In genomic region chr12:6667559-6668210, GRCh38 we compare ENCODE assay signal across 12 cellular contexts. TPM values are rescaled to one million over a fixed set of nuclear protein-coding genes. Genes with fewer than 3 reads are reported as not detected.
A peak's percentile ranks its signal among the peaks of the same experiment; 100 is the strongest.
DNase-seq lines count a peak whose midpoint lies in the region; ATAC-seq, FAIRE-seq and TF ChIP-seq lines count a peak whose summit lies in the region.
"Had no signal": no experiment of that assay in that cellular context is flagged by ENCODE, and none has a peak within 500 bp of the region (broad histone marks: within the 10 kb centered on the region; RNA-seq: fewer than 3 reads in every experiment).

No MANE protein-coding gene starts in this region.

- no peaks in the 10 kb centered on the region for H3K9me1 ChIP-seq in keratinocyte (ENCODE audit: control insufficient read depth, extremely low read depth, insufficient read depth, low read length)

- H3K4me1 ChIP-seq in RWPE2 (ENCODE audit: insufficient read depth, poor library complexity, severe bottlenecking) (no peaks in the 10 kb centered on the region), keratinocyte (ENCODE audit: control insufficient read depth, extremely low read depth, insufficient read depth, low read length) (no peaks in the 10 kb centered on the region)

- H3K9ac ChIP-seq in keratinocyte (ENCODE audit: control insufficient read depth, extremely low read depth, insufficient read depth, low read length): no peak overlapping the region

- H3K4me3 ChIP-seq in RWPE2 (ENCODE audit: severe bottlenecking) (no peak overlapping the region), keratinocyte (ENCODE audit: control insufficient read depth in 2 of 3, extremely low read depth in 1 of 3, insufficient read depth in 2 of 3, low read depth in 1 of 3, low read length in 3 of 3) (no peak overlapping the region)

- H3K9me3 ChIP-seq in RWPE2 (ENCODE audit: severe bottlenecking) (no peaks in the 10 kb centered on the region), keratinocyte (ENCODE audit: control insufficient read depth, low read depth, low read length) (no peaks in the 10 kb centered on the region)

- TF ChIP-seq CTCF in GM13977 (IDR thresholded peaks at IDR 0.05; ENCODE audit: extremely low read depth, insufficient read depth, missing control alignments) (peak; percentile 28), RWPE2 (IDR thresholded peaks at IDR 0.05; ENCODE audit: poor library complexity, severe bottlenecking) (peak; percentile 51), keratinocyte (optimal IDR thresholded peaks at IDR 0.05 in 1 of 3, IDR thresholded peaks at IDR 0.05 in 1 of 3, conservative IDR thresholded peaks at IDR 0.05 in 1 of 3; ENCODE audit: extremely low read depth in 1 of 3, insufficient read depth in 2 of 3, low read length in 3 of 3) (peak; percentile 50 to 55 (median 55))

- H3K36me3 ChIP-seq in RWPE2 (ENCODE audit: low read depth) (peaks cover 51% of the 10 kb centered on the region), keratinocyte (ENCODE audit: control insufficient read depth in 2 of 2, extremely low read depth in 1 of 2, insufficient read depth in 2 of 2, low read length in 2 of 2) (peaks cover 34 to 40% of the 10 kb centered on the region in 2 experiments)

- H4K20me1 ChIP-seq in keratinocyte (ENCODE audit: control insufficient read depth, extremely low read depth, insufficient read depth, low read length): no peaks in the 10 kb centered on the region

- H3K27ac ChIP-seq in RWPE2 (ENCODE audit: poor library complexity, severe bottlenecking) (no peak overlapping the region), keratinocyte (ENCODE audit: control insufficient read depth, insufficient read depth, low read length) (no peak overlapping the region)

- H3K27me3 ChIP-seq in RWPE2 (ENCODE audit: insufficient read depth, poor library complexity, severe bottlenecking) (no peaks in the 10 kb centered on the region), keratinocyte (ENCODE audit: control insufficient read depth, extremely low read depth, insufficient read depth, low read length) (no peaks in the 10 kb centered on the region)

- in situ Hi-C loops in Caki2 (cut with HindIII; ENCODE audit: low pct_unique_long_range_greater_than_20kb, low sequenced_read_pairs): no loop called here
- in situ Hi-C loops in GM13977 (cut with MboI; ENCODE audit: low pct_unique_long_range_greater_than_20kb, low sequenced_read_pairs, unreplicated experiment): no loop called here
- in situ Hi-C loops in ACHN (cut with HindIII; ENCODE audit: low pct_ligation_motif_present, low pct_unique_long_range_greater_than_20kb, low sequenced_read_pairs): no loop called here

- peak; percentile 14 for DNase-seq in Caki2 (ENCODE audit: low read depth)
- no peak for DNase-seq in GM13977 (ENCODE audit: low spot score)
- no peak for DNase-seq in RWPE2 (ENCODE audit: low spot score)
- DNase-seq in keratinocyte (ENCODE audit: low read depth, low spot score): no peak
- no peak for DNase-seq in activated effector memory CD4-positive, alpha-beta T cell treated with anti-CD3 and anti-CD28 coated beads, Interleukin-2, amount 50 U/mL, for 16 hours
- DNase-seq in ACHN: no peak
- no peak for DNase-seq in RCC 7860 (ENCODE audit: low spot score)
- DNase-seq: activated T-cell treated with anti-CD3 and anti-CD28 coated beads, Interleukin-2, amount 50 U/mL, for 1 hour; NCI-H226; T-helper 2 cell had no signal

- H3K4me2 ChIP-seq in keratinocyte (ENCODE audit: control insufficient read depth, extremely low read depth, insufficient read depth, low read depth, low read length): no peak overlapping the region

- no peak overlapping the region for H2AFZ ChIP-seq in keratinocyte (ENCODE audit: control insufficient read depth, low read length)

- dilution Hi-C loops in keratinocyte (cut with MboI; ENCODE audit: extremely low pct_ligation_motif_present, low sequenced_read_pairs): no loop called here

- ATAC-seq in RWPE2 (ENCODE audit: low read depth) (no peak), HG03432 (IDR thresholded peaks at IDR 0.05; ENCODE audit: unreplicated experiment) (no peak)

- H3K79me2 ChIP-seq in keratinocyte (ENCODE audit: control insufficient read depth, insufficient read depth, low read length): peaks cover 1% of the 10 kb centered on the region

- FAIRE-seq in keratinocyte (lab: Jason Lieb, UNC) (no peak), RCC 7860 (lab: Jason Lieb, UNC) (no peak)

RNA-seq across cellular contexts. Expression of gene ING4, which starts 4.8 kb away (rescaled TPM):
- total RNA-seq in Caki2 (2014; rRNA removed; shearing (Covaris generic); ENCODE audit: low replicate concordance): 23.2 and 35.3 TPM in 2 replicates
- polyA plus RNA-seq in keratinocyte: 25.5 to 31.6 TPM (median 30.4 TPM) in 3 replicates
- polyA plus RNA-seq in keratinocyte (2011; ENCODE audit: low read depth): 23.5 TPM
- polyA plus RNA-seq in keratinocyte (2011; cell fraction: cytosol; rRNA removed): 28.0 and 31.8 TPM in 2 replicates
- polyA plus RNA-seq in keratinocyte (2011; cell fraction: nucleus; rRNA removed): 55.8 and 66.2 TPM in 2 replicates
- polyA plus RNA-seq in keratinocyte (2012; ENCODE audit: low replicate concordance): 15.8 and 34.4 TPM in 2 replicates
- polyA minus RNA-seq in keratinocyte: 2.2 to 14.1 TPM (median 10.0 TPM) in 3 replicates
- polyA minus RNA-seq in keratinocyte (2011; cell fraction: cytosol; rRNA and poly(A)+ RNA removed): 13.2 TPM
- polyA minus RNA-seq in keratinocyte (2011; cell fraction: nucleus; rRNA and poly(A)+ RNA removed): 5.4 and 14.6 TPM in 2 replicates

RNA-seq across cellular contexts. Expression of gene ACRBP, which starts 20.5 kb away (rescaled TPM):
- 1.9 TPM in 1 of 2 replicates, not detected in the other for total RNA-seq in Caki2 (2014; rRNA removed; shearing (Covaris generic); ENCODE audit: low replicate concordance)
- polyA plus RNA-seq in keratinocyte: 0.07 to 0.21 TPM (median 0.09 TPM) in 3 replicates
- 1.00 TPM for polyA plus RNA-seq in keratinocyte (2011; ENCODE audit: low read depth)
- polyA plus RNA-seq in keratinocyte (2011; cell fraction: cytosol; rRNA removed): 0.16 TPM in 1 of 2 replicates, not detected in the other
- 1.2 and 1.4 TPM in 2 replicates for polyA plus RNA-seq in keratinocyte (2011; cell fraction: nucleus; rRNA removed)
- polyA plus RNA-seq in keratinocyte (2012; ENCODE audit: low replicate concordance): 1.6 TPM in 1 of 2 replicates, not detected in the other
- 0.76 TPM in 1 of 3 replicates, not detected in the others for polyA minus RNA-seq in keratinocyte
- not detected for polyA minus RNA-seq in keratinocyte (2011; cell fraction: cytosol; rRNA and poly(A)+ RNA removed)
- polyA minus RNA-seq in keratinocyte (2011; cell fraction: nucleus; rRNA and poly(A)+ RNA removed): not detected in 2 replicates
- total RNA-seq: Daoy had no signal

RNA-seq across cellular contexts. Expression of gene ZNF384, which starts 21.5 kb away (rescaled TPM):
- 23.8 and 26.5 TPM in 2 replicates for total RNA-seq in Caki2 (2014; rRNA removed; shearing (Covaris generic); ENCODE audit: low replicate concordance)
- polyA plus RNA-seq in keratinocyte: 29.0 to 44.0 TPM (median 29.8 TPM) in 3 replicates
- polyA plus RNA-seq in keratinocyte (2011; ENCODE audit: low read depth): 11.7 TPM
- polyA plus RNA-seq in keratinocyte (2011; cell fraction: cytosol; rRNA removed): 24.9 and 27.5 TPM in 2 replicates
- polyA plus RNA-seq in keratinocyte (2011; cell fraction: nucleus; rRNA removed): 74.2 and 75.2 TPM in 2 replicates
- 27.7 and 30.3 TPM in 2 replicates for polyA plus RNA-seq in keratinocyte (2012; ENCODE audit: low replicate concordance)
- polyA minus RNA-seq in keratinocyte: 21.3 to 60.1 TPM (median 34.4 TPM) in 3 replicates
- polyA minus RNA-seq in keratinocyte (2011; cell fraction: cytosol; rRNA and poly(A)+ RNA removed): 26.1 TPM
- polyA minus RNA-seq in keratinocyte (2011; cell fraction: nucleus; rRNA and poly(A)+ RNA removed): 19.2 and 31.5 TPM in 2 replicates

RNA-seq across cellular contexts. Expression of gene LPAR5, which starts 31.9 kb away (rescaled TPM):
- not detected in 2 replicates for total RNA-seq in Caki2 (2014; rRNA removed; shearing (Covaris generic); ENCODE audit: low replicate concordance)
- 6.7 to 11.7 TPM (median 8.3 TPM) in 3 replicates for polyA plus RNA-seq in keratinocyte
- 1.8 TPM for polyA plus RNA-seq in keratinocyte (2011; ENCODE audit: low read depth)
- 7.1 and 8.1 TPM in 2 replicates for polyA plus RNA-seq in keratinocyte (2011; cell fraction: cytosol; rRNA removed)
- 14.6 and 17.4 TPM in 2 replicates for polyA plus RNA-seq in keratinocyte (2011; cell fraction: nucleus; rRNA removed)
- polyA plus RNA-seq in keratinocyte (2012; ENCODE audit: low replicate concordance): 6.4 and 12.5 TPM in 2 replicates
- polyA minus RNA-seq in keratinocyte: 8.7 to 32.0 TPM (median 9.3 TPM) in 3 replicates
- polyA minus RNA-seq in keratinocyte (2011; cell fraction: cytosol; rRNA and poly(A)+ RNA removed): 11.5 TPM
- 12.1 and 13.9 TPM in 2 replicates for polyA minus RNA-seq in keratinocyte (2011; cell fraction: nucleus; rRNA and poly(A)+ RNA removed)
- total RNA-seq: Daoy had no signal

RNA-seq across cellular contexts. Expression of gene PIANP, which starts 32.9 kb away (rescaled TPM):
- total RNA-seq in Caki2 (2014; rRNA removed; shearing (Covaris generic); ENCODE audit: low replicate concordance): not detected in 2 replicates
- not detected in 3 replicates for polyA plus RNA-seq in keratinocyte
- polyA plus RNA-seq in keratinocyte (2011; ENCODE audit: low read depth): not detected
- polyA plus RNA-seq in keratinocyte (2011; cell fraction: cytosol; rRNA removed): not detected in 2 replicates
- polyA plus RNA-seq in keratinocyte (2011; cell fraction: nucleus; rRNA removed): 0.12 TPM in 1 of 2 replicates, not detected in the other
- 0.09 TPM in 1 of 2 replicates, not detected in the other for polyA plus RNA-seq in keratinocyte (2012; ENCODE audit: low replicate concordance)
- polyA minus RNA-seq in keratinocyte: 0.16 TPM in 1 of 3 replicates, not detected in the others
- polyA minus RNA-seq in keratinocyte (2011; cell fraction: cytosol; rRNA and poly(A)+ RNA removed): not detected
- not detected in 2 replicates for polyA minus RNA-seq in keratinocyte (2011; cell fraction: nucleus; rRNA and poly(A)+ RNA removed)
